ENCODE assay signal across 22 cellular contexts in the genomic region with DNA sequence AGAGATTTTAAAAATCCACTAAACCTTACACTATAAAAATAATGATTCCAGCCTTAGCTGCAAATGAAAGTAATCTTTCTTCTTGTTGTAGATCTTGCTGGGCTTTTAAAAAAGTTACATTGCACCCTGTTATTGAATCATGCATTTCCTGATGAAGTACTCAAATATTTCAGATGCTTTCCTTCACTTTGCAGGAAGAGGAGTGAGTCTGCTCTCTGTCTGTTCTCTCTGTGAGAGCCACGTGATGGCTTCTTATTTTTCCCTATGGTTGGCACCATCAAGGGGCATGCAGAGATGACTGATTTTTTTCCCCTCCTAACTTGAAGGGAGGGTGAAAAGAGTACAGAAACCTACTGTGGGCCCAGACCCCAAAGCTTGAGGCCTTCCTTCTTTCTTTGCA.
DNase-seq lines count a peak whose midpoint lies in the region; ATAC-seq and TF ChIP-seq lines count a peak whose summit lies in the region.
"Had no signal": no experiment of that assay in that cellular context is flagged by ENCODE, and none has a peak within 500 bp of the region (broad histone marks: within the 10 kb centered on the region; RNA-seq: fewer than 3 reads in every experiment).

No MANE protein-coding gene starts in this region.

- H3K4me3 ChIP-seq in AG10803 (ENCODE audit: low read length) (no peak overlapping the region), GM23248 (no peak overlapping the region), cardiac fibroblast (replicated peaks in 1 of 2; ENCODE audit: low read depth in 2 of 2, low read length in 2 of 2) (no peak overlapping the region)
- H3K4me3 ChIP-seq: skin epidermis had no signal

- no peaks in the 10 kb centered on the region; the same call in 1 of the 2 replicates for H3K27me3 ChIP-seq in GM23248 (replicated peaks; ENCODE audit: insufficient read depth)

- no peak overlapping the region for H3K9ac ChIP-seq in GM23248

- no peaks in the 10 kb centered on the region for H3K9me2 ChIP-seq in GM23248 (ENCODE audit: insufficient read depth)

- no peaks in the 10 kb centered on the region for H3K36me3 Mint-ChIP-seq in immature natural killer cell
- no peaks in the 10 kb centered on the region for H3K36me3 Mint-ChIP-seq in activated CD8-positive, alpha-beta memory T cell treated with anti-CD3 and anti-CD28 coated beads, Interleukin-2, amount 10 ng/mL, durations not matched to agents 7 days and 5 days
- no peaks in the 10 kb centered on the region for H3K36me3 Mint-ChIP-seq in activated naive CD4-positive, alpha-beta T cell treated with anti-CD3 and anti-CD28 coated beads, Interleukin-2, amount 10 ng/mL, durations not matched to agents 7 days and 5 days
- H3K36me3 Mint-ChIP-seq: CD8-positive, alpha-beta T cell had no signal

- no peaks in the 10 kb centered on the region for H3K4me1 Mint-ChIP-seq in immature natural killer cell
- no peaks in the 10 kb centered on the region for H3K4me1 Mint-ChIP-seq in activated CD8-positive, alpha-beta memory T cell treated with anti-CD3 and anti-CD28 coated beads, Interleukin-2, amount 10 ng/mL, durations not matched to agents 7 days and 5 days
- no peaks in the 10 kb centered on the region for H3K4me1 Mint-ChIP-seq in activated naive CD4-positive, alpha-beta T cell treated with anti-CD3 and anti-CD28 coated beads, Interleukin-2, amount 10 ng/mL, durations not matched to agents 7 days and 5 days
- H3K4me1 Mint-ChIP-seq: nephron had no signal

- no peaks in the 10 kb centered on the region for H4K20me1 ChIP-seq in GM23248 (ENCODE audit: insufficient read depth)

- WGBS in GM23248 (ENCODE audit: low coverage in 1 of 2, low lambda C conversion rate in 2 of 2, missing lambda C conversion rate in 2 of 2), 2 experiments, result 0 to 7% methylated on average over 1 of the region's 1 CpG

- CTCF ChIA-PET in activated CD8-positive, alpha-beta memory T cell treated with anti-CD3 and anti-CD28 coated beads, Interleukin-2, amount 10 ng/mL, durations not matched to agents 7 days and 5 days (lab: Charles Lee), result no interaction called here
- CTCF ChIA-PET in activated naive CD4-positive, alpha-beta T cell treated with anti-CD3 and anti-CD28 coated beads, Interleukin-2, amount 10 ng/mL, durations not matched to agents 7 days and 5 days (lab: Charles Lee), result no interaction called here

- H3K9me3 ChIP-seq in GM23248 (ENCODE audit: low read depth), result no peaks in the 10 kb centered on the region

- peak; percentile 1 for DNase-seq in AG10803 (ENCODE audit: low read depth)
- peak; percentile 24 for DNase-seq in GM23248
- DNase-seq in cardiac fibroblast (ENCODE audit: low read depth in 2 of 2), result peak; percentile 56 to 65
- DNase-seq in iris pigment epithelial cell (ENCODE audit: low read depth), result peak; percentile 65
- DNase-seq in immature natural killer cell, result no peak
- no peak for DNase-seq in activated CD8-positive, alpha-beta memory T cell treated with anti-CD3 and anti-CD28 coated beads, Interleukin-2, amount 10 ng/mL, durations not matched to agents 7 days and 5 days
- no peak for DNase-seq in activated naive CD4-positive, alpha-beta T cell treated with anti-CD3 and anti-CD28 coated beads, Interleukin-2, amount 10 ng/mL, durations not matched to agents 7 days and 5 days
- DNase-seq: activated CD4-positive, alpha-beta T cell treated with anti-CD3 and anti-CD28 coated beads for 1 hour; activated CD8-positive, alpha-beta T cell treated with anti-CD3 and anti-CD28 coated beads, Interleukin-2, amount 10 ng/mL, durations not matched to agents 7 days and 5 days; activated T-cell treated with anti-CD3 and anti-CD28 coated beads, Interleukin-2, amount 50 U/mL, for 1 hour; CD8-positive, alpha-beta T cell; effector CD4-positive, alpha-beta T cell; NCI-H1105; NCI-H2029; NCI-H345; OCI-M1; stimulated activated naive B cell treated with anti-CD40 and anti-IgM and Interleukin-4, amounts not matched to agents 10 μg/mL and 1 μg/mL and 100 μg/mL, for 72 hours; SW 1271 had no signal

- ATAC-seq in activated CD8-positive, alpha-beta memory T cell treated with anti-CD3 and anti-CD28 coated beads, Interleukin-2, amount 10 ng/mL, durations not matched to agents 7 days and 5 days, result no peak
- no peak for ATAC-seq in GM21381 (IDR thresholded peaks at IDR 0.05; ENCODE audit: unreplicated experiment)
- ATAC-seq: activated CD8-positive, alpha-beta T cell treated with anti-CD3 and anti-CD28 coated beads, Interleukin-2, amount 10 ng/mL, durations not matched to agents 7 days and 5 days; CD8-positive, alpha-beta T cell; left lobe of liver had no signal

- no peak overlapping the region for H3K4me2 ChIP-seq in GM23248 (ENCODE audit: unreplicated experiment)

- no peaks in the 10 kb centered on the region for H3F3A ChIP-seq in GM23248 (ENCODE audit: insufficient read depth)

- peaks cover 2 to 8% (median 6%) of the 10 kb centered on the region in 3 donors for H3K27me3 Mint-ChIP-seq in immature natural killer cell (ENCODE audit: low read depth in 3 of 3)
- H3K27me3 Mint-ChIP-seq in activated CD8-positive, alpha-beta memory T cell treated with anti-CD3 and anti-CD28 coated beads, Interleukin-2, amount 10 ng/mL, durations not matched to agents 7 days and 5 days, result no peaks in the 10 kb centered on the region
- no peaks in the 10 kb centered on the region for H3K27me3 Mint-ChIP-seq in activated naive CD4-positive, alpha-beta T cell treated with anti-CD3 and anti-CD28 coated beads, Interleukin-2, amount 10 ng/mL, durations not matched to agents 7 days and 5 days
- H3K27me3 Mint-ChIP-seq: stimulated activated naive B cell treated with anti-CD40 and anti-IgM and Interleukin-4, amounts not matched to agents 10 μg/mL and 1 μg/mL and 100 μg/mL, for 72 hours had no signal

- H3K4me3 Mint-ChIP-seq in immature natural killer cell, result no peak overlapping the region
- H3K4me3 Mint-ChIP-seq in activated CD8-positive, alpha-beta memory T cell treated with anti-CD3 and anti-CD28 coated beads, Interleukin-2, amount 10 ng/mL, durations not matched to agents 7 days and 5 days, result no peak overlapping the region
- H3K4me3 Mint-ChIP-seq in activated naive CD4-positive, alpha-beta T cell treated with anti-CD3 and anti-CD28 coated beads, Interleukin-2, amount 10 ng/mL, durations not matched to agents 7 days and 5 days, result no peak overlapping the region
- H3K4me3 Mint-ChIP-seq: activated CD8-positive, alpha-beta T cell treated with anti-CD3 and anti-CD28 coated beads, Interleukin-2, amount 10 ng/mL, durations not matched to agents 7 days and 5 days; CD8-positive, alpha-beta T cell; nephron; stimulated activated naive B cell treated with anti-CD40 and anti-IgM and Interleukin-4, amounts not matched to agents 10 μg/mL and 1 μg/mL and 100 μg/mL, for 72 hours had no signal

- H3K79me2 ChIP-seq in GM23248 (ENCODE audit: insufficient read depth), result no peaks in the 10 kb centered on the region

- H2AFZ ChIP-seq in GM23248, result no peak overlapping the region

- H3K9me3 Mint-ChIP-seq in immature natural killer cell, result no peaks in the 10 kb centered on the region
- no peaks in the 10 kb centered on the region for H3K9me3 Mint-ChIP-seq in activated CD8-positive, alpha-beta memory T cell treated with anti-CD3 and anti-CD28 coated beads, Interleukin-2, amount 10 ng/mL, durations not matched to agents 7 days and 5 days (ENCODE audit: low read depth)
- no peaks in the 10 kb centered on the region for H3K9me3 Mint-ChIP-seq in activated naive CD4-positive, alpha-beta T cell treated with anti-CD3 and anti-CD28 coated beads, Interleukin-2, amount 10 ng/mL, durations not matched to agents 7 days and 5 days
- H3K9me3 Mint-ChIP-seq: CD8-positive, alpha-beta T cell; nephron had no signal

- in situ Hi-C loops in GM23248 (cut with MboI), result no loop called here

- no peak overlapping the region for H3K27ac ChIP-seq in GM23248

- H3K27ac Mint-ChIP-seq in immature natural killer cell, result no peak overlapping the region
- H3K27ac Mint-ChIP-seq in activated CD8-positive, alpha-beta memory T cell treated with anti-CD3 and anti-CD28 coated beads, Interleukin-2, amount 10 ng/mL, durations not matched to agents 7 days and 5 days, result no peak overlapping the region
- no peak overlapping the region for H3K27ac Mint-ChIP-seq in activated naive CD4-positive, alpha-beta T cell treated with anti-CD3 and anti-CD28 coated beads, Interleukin-2, amount 10 ng/mL, durations not matched to agents 7 days and 5 days
- H3K27ac Mint-ChIP-seq: activated CD8-positive, alpha-beta T cell treated with anti-CD3 and anti-CD28 coated beads, Interleukin-2, amount 10 ng/mL, durations not matched to agents 7 days and 5 days; CD8-positive, alpha-beta T cell; nephron; stimulated activated naive B cell treated with anti-CD40 and anti-IgM and Interleukin-4, amounts not matched to agents 10 μg/mL and 1 μg/mL and 100 μg/mL, for 72 hours had no signal

- no peaks in the 10 kb centered on the region for H3K36me3 ChIP-seq in GM23248 (ENCODE audit: low read depth)

- H3K4me1 ChIP-seq in GM23248 (ENCODE audit: insufficient read depth), result no peaks in the 10 kb centered on the region

- TF ChIP-seq CTCF in AG10803 (conservative IDR thresholded peaks at IDR 0.05; ENCODE audit: low read length) (no peak), cardiac fibroblast (IDR thresholded peaks at IDR 0.05; ENCODE audit: low read depth, low read length) (no peak)

Comparison
In these comparisons a context has a peak if more than half of its experiments do, and no peak if none do; other contexts are left out.
1. DNase-seq: peak in AG10803 (single experiment), GM23248 (single experiment), cardiac fibroblast (2 of 2) and iris pigment epithelial cell (single experiment); none in immature natural killer cell (0 of 3), activated CD8-positive, alpha-beta memory T cell treated with anti-CD3 and anti-CD28 coated beads, Interleukin-2, amount 10 ng/mL, durations not matched to agents 7 days and 5 days (single experiment) and activated naive CD4-positive, alpha-beta T cell treated with anti-CD3 and anti-CD28 coated beads, Interleukin-2, amount 10 ng/mL, durations not matched to agents 7 days and 5 days (single experiment).